In the genomic region with DNA sequence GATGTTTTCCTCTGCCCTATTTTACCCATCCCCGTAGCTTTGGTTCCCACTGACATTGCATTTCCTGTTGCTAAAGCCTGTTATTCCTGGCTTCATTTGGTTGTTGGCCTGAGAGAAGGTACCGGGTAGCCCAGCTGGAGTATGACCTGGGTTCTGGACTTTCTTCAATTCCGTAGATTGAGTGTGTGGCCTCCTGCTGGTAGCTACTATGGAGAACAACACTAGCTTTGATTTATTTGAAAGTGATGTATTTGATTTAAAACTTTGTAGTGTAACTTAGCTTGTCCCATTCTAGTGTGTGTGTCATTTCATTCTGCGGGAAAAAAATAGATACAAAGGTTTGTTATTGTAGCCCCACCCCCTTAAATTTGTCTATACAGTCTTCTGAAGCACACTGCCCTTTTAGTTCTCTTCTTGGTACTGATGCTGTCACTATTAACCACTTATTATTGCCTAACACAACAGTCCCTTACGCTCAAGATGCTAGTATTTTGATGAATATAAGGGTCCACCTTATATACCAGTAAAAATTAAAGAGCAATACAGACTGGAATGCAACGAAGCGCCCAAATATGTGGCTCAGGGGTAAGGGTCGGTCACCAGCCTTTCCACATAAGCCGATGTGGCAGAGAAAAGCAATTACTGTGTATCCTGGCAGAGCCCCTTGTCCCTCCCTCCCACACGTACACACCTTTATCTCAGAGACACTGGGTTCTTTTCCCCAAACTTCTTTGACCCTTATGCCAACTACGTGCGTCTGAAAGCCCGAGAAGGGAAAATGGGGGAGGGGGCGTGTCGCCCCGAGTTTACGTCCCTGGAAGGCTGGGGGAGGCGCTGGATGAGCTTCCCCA, we compare ENCODE assay signal across 8 cellular contexts. TPM values are rescaled to one million over a fixed set of nuclear protein-coding genes. Genes with fewer than 3 reads are reported as not detected.
DNase-seq lines count a peak whose midpoint lies in the region; ATAC-seq, FAIRE-seq and TF ChIP-seq lines count a peak whose summit lies in the region.

No MANE protein-coding gene starts in this region.

- H2AFZ ChIP-seq in GM23338, result no peak overlapping the region

- TF ChIP-seq CTCF in GM23338 (conservative IDR thresholded peaks at IDR 0.05; ENCODE audit: low read depth in 2 of 2) (peak in 1 of 2 experiments; percentile 51; a peak in 2 of 4 replicates), cardiac fibroblast (IDR thresholded peaks at IDR 0.05; ENCODE audit: low read depth, low read length) (peak; percentile 66), kidney epithelial cell (IDR thresholded peaks at IDR 0.05; ENCODE audit: insufficient read depth, low read length, poor library complexity, severe bottlenecking) (peak; percentile 45)

- no peaks in the 10 kb centered on the region; the same call in 1 of the 2 replicates for H3K36me3 ChIP-seq in GM23338 (ENCODE audit: insufficient read depth)
- H3K36me3 ChIP-seq in NT2/D1 (ENCODE audit: insufficient read depth, insufficient read length, low read length), result peaks cover 34% of the 10 kb centered on the region
- no peaks in the 10 kb centered on the region for H3K36me3 ChIP-seq in kidney epithelial cell (ENCODE audit: control insufficient read depth, insufficient read depth, low read length)

- peak; percentile 3; the same call in 2 of the 3 replicates for ATAC-seq in GM23338
- no peak for ATAC-seq in stimulated activated memory B cell treated with anti-CD40 and anti-IgM and Interleukin-4, amounts not matched to agents 10 μg/mL and 1 μg/mL and 100 μg/mL, for 72 hours

- no peaks in the 10 kb centered on the region; the same call in 2 of the 3 replicates for H3K9me3 Mint-ChIP-seq in GM23338
- no peaks in the 10 kb centered on the region for H3K9me3 Mint-ChIP-seq in stimulated activated memory B cell treated with anti-CD40 and anti-IgM and Interleukin-4, amounts not matched to agents 10 μg/mL and 1 μg/mL and 100 μg/mL, for 72 hours

- peak overlapping the region; percentile 71 for H3K4me3 ChIP-seq in GM23338
- peak overlapping the region; percentile 77 for H3K4me3 ChIP-seq in NT2/D1 (ENCODE audit: insufficient read length, low read depth)
- peak overlapping the region; percentile 58 to 73 for H3K4me3 ChIP-seq in cardiac fibroblast (replicated peaks in 1 of 2; ENCODE audit: low read depth in 2 of 2, low read length in 2 of 2)
- H3K4me3 ChIP-seq in kidney epithelial cell (ENCODE audit: low read depth, low read length), result peak overlapping the region; percentile 89

- H4K20me1 ChIP-seq in GM23338 (replicated peaks; ENCODE audit: insufficient read depth), result peaks cover 6% of the 10 kb centered on the region; the same call in 1 of the 2 replicates

- peak; percentile 4 for DNase-seq in DMS153 (lab: John Stamatoyannopoulos, UW)
- peak; percentile 56 for DNase-seq in GM23338 (ENCODE audit: low spot score)
- no peak for DNase-seq in NT2/D1 (ENCODE audit: low read depth, low spot score)
- peak; percentile 83 to 87 for DNase-seq in cardiac fibroblast (ENCODE audit: low read depth in 2 of 2)
- no peak for DNase-seq in kidney epithelial cell (ENCODE audit: low read depth)
- no peak for DNase-seq in frontal cortex (ENCODE audit: low spot score in 2 of 2)
- no peak for DNase-seq in RPMI8226

- H3K4me1 ChIP-seq in GM23338 (ENCODE audit: insufficient read depth) (peaks cover 49% of the 10 kb centered on the region), NT2/D1 (ENCODE audit: insufficient read depth, insufficient read length) (no peaks in the 10 kb centered on the region)

- H3K36me3 Mint-ChIP-seq in GM23338 (ENCODE audit: low read depth), result peaks cover 34% of the 10 kb centered on the region; the same call in 2 of the 3 replicates
- H3K36me3 Mint-ChIP-seq in stimulated activated memory B cell treated with anti-CD40 and anti-IgM and Interleukin-4, amounts not matched to agents 10 μg/mL and 1 μg/mL and 100 μg/mL, for 72 hours, result peaks cover 21% of the 10 kb centered on the region

- H3K4me2 ChIP-seq in GM23338, result peak overlapping the region; percentile 83

- H3K4me3 Mint-ChIP-seq in GM23338, result peak overlapping the region; percentile 90
- peak overlapping the region; percentile 99 for H3K4me3 Mint-ChIP-seq in stimulated activated memory B cell treated with anti-CD40 and anti-IgM and Interleukin-4, amounts not matched to agents 10 μg/mL and 1 μg/mL and 100 μg/mL, for 72 hours

- peak overlapping the region; percentile 91 for H3K9ac ChIP-seq in NT2/D1 (ENCODE audit: insufficient read length, low read depth)

- no peak for FAIRE-seq in frontal cortex (lab: Jason Lieb, UNC)

- H3K27ac Mint-ChIP-seq in GM23338, result 0 out of 2 replicates have a peak overlapping the region, but pooled peaks have one; percentile 17
- peak overlapping the region; percentile 98 for H3K27ac Mint-ChIP-seq in stimulated activated memory B cell treated with anti-CD40 and anti-IgM and Interleukin-4, amounts not matched to agents 10 μg/mL and 1 μg/mL and 100 μg/mL, for 72 hours

- H3K79me2 ChIP-seq in GM23338 (replicated peaks; ENCODE audit: insufficient read depth), result peaks cover 29% of the 10 kb centered on the region

- H3K27ac ChIP-seq in GM23338 (ENCODE audit: low read depth), result peak overlapping the region; percentile 90

- H3K9me2 ChIP-seq in GM23338 (ENCODE audit: insufficient read depth), result no peaks in the 10 kb centered on the region

- peaks cover 18% of the 10 kb centered on the region for H3K27me3 Mint-ChIP-seq in GM23338 (ENCODE audit: insufficient read depth, low read depth, poor library complexity)
- H3K27me3 Mint-ChIP-seq in stimulated activated memory B cell treated with anti-CD40 and anti-IgM and Interleukin-4, amounts not matched to agents 10 μg/mL and 1 μg/mL and 100 μg/mL, for 72 hours, result no peaks in the 10 kb centered on the region

- H3F3A ChIP-seq in GM23338 (replicated peaks; ENCODE audit: low read depth), result 0 out of 2 replicates have a peak, but pooled peaks cover 4% of the 10 kb centered on the region

- H3K4me1 Mint-ChIP-seq in GM23338, result peaks cover 64% of the 10 kb centered on the region
- peaks cover 40% of the 10 kb centered on the region for H3K4me1 Mint-ChIP-seq in stimulated activated memory B cell treated with anti-CD40 and anti-IgM and Interleukin-4, amounts not matched to agents 10 μg/mL and 1 μg/mL and 100 μg/mL, for 72 hours

- no peaks in the 10 kb centered on the region for H3K9me3 ChIP-seq in NT2/D1 (ENCODE audit: insufficient read depth, low read length)

- peaks cover 12% of the 10 kb centered on the region for H3K27me3 ChIP-seq in GM23338 (ENCODE audit: insufficient read depth)
- H3K27me3 ChIP-seq in NT2/D1 (ENCODE audit: insufficient read depth, insufficient read length), result peaks cover 7% of the 10 kb centered on the region
- no peaks in the 10 kb centered on the region for H3K27me3 ChIP-seq in kidney epithelial cell (ENCODE audit: control insufficient read depth, insufficient read depth, low read length)

TF ChIP-seq in GM23338, 12 proteins besides CTCF, POLR2A, EP300 and RAD21:
- TF ChIP-seq EZH2phosphoT487 (IDR thresholded peaks at IDR 0.05; ENCODE audit: unreplicated experiment) (no peak), JUNB (IDR thresholded peaks at IDR 0.05; ENCODE audit: unreplicated experiment) (no peak), CREB1 (CRISPR knock-in tag; IDR thresholded peaks at IDR 0.05; ENCODE audit: low read depth) (peak; percentile 61), EZH2 (IDR thresholded peaks at IDR 0.05; ENCODE audit: low read depth, unreplicated experiment) (no peak)

RNA-seq across cellular contexts. Expression of a gene that starts 0.6 kb away (rescaled TPM):
- 56.8 and 77.6 TPM in 2 replicates for total RNA-seq in GM23338 (2014; rRNA removed; shearing (Covaris generic))
- polyA plus RNA-seq in GM23338 (2016; fragmentation: Nextera tagmentation; extraction: Ambion mirVana), result 52.4 and 53.6 TPM in 2 replicates
- total RNA-seq in kidney epithelial cell (46.7 and 57.0 TPM in 2 replicates), frontal cortex (5.3 TPM)

RNA-seq across cellular contexts. Expression of a gene that starts 33.1 kb away (rescaled TPM):
- total RNA-seq in GM23338 (2014; rRNA removed; shearing (Covaris generic)), result 51.3 and 65.4 TPM in 2 replicates
- polyA plus RNA-seq in GM23338 (2016; fragmentation: Nextera tagmentation; extraction: Ambion mirVana), result 73.5 and 76.7 TPM in 2 replicates
- total RNA-seq in kidney epithelial cell (634 and 639 TPM in 2 replicates), frontal cortex (35.1 TPM)

RNA-seq across cellular contexts. Expression of a gene that starts 41.3 kb away (rescaled TPM):
- 12.7 and 22.4 TPM in 2 replicates for total RNA-seq in GM23338 (2014; rRNA removed; shearing (Covaris generic))
- 17.9 and 19.0 TPM in 2 replicates for polyA plus RNA-seq in GM23338 (2016; fragmentation: Nextera tagmentation; extraction: Ambion mirVana)
- total RNA-seq in kidney epithelial cell (2.1 and 2.3 TPM in 2 replicates), frontal cortex (4.1 TPM)

RNA-seq across cellular contexts. Expression of a gene that starts 54.2 kb away (rescaled TPM):
- 161 and 182 TPM in 2 replicates for total RNA-seq in GM23338 (2014; rRNA removed; shearing (Covaris generic))
- 120 and 147 TPM in 2 replicates for polyA plus RNA-seq in GM23338 (2016; fragmentation: Nextera tagmentation; extraction: Ambion mirVana)
- 181 and 193 TPM in 2 replicates for total RNA-seq in kidney epithelial cell
- total RNA-seq in frontal cortex, result 90.9 TPM

RNA-seq across cellular contexts. Expression of a gene that starts 54.9 kb away (rescaled TPM):
- total RNA-seq in GM23338 (2014; rRNA removed; shearing (Covaris generic)), result 18.2 and 30.0 TPM in 2 replicates
- polyA plus RNA-seq in GM23338 (2016; fragmentation: Nextera tagmentation; extraction: Ambion mirVana), result 20.6 and 21.0 TPM in 2 replicates
- 10.8 and 12.9 TPM in 2 replicates for total RNA-seq in kidney epithelial cell
- 35.9 TPM for total RNA-seq in frontal cortex

Comparison
In these comparisons a context has a peak if more than half of its experiments do, and no peak if none do; other contexts are left out.
1. DNase-seq: peak in DMS153 (single experiment), GM23338 (single experiment) and cardiac fibroblast (2 of 2); none in NT2/D1 (single experiment), kidney epithelial cell (single experiment), frontal cortex (0 of 2) and RPMI8226 (single experiment).
2. Peak in every context shown above with its lines, with median percentiles within 50 percentile points of each other: H3K4me3 ChIP-seq.